1 cellular context compared by ENCODE assay signal in genomic region chr16:740764-741505, GRCh38.
A peak's percentile ranks its signal among the peaks of the same experiment; 100 is the strongest.
TF ChIP-seq lines count a peak whose summit lies in the region.

Gene CIAO3, minus strand, starts transcription at chr16:740997. Its CDS starts 12 bp downstream, at chr16:740985.

TF ChIP-seq in HepG2, 621 proteins besides CTCF, POLR2A, EP300 and RAD21 (continued from another document and continues in another):
- TF ChIP-seq ATF6 (CRISPR knock-in tag; conservative IDR thresholded peaks at IDR 0.05) (0 out of 2 replicates have a peak, but pooled peaks have one; percentile 76), MAZ (IDR thresholded peaks at IDR 0.05; ENCODE audit: borderline replicate concordance, low read depth, low read length) (no peak), MAZ (CRISPR knock-in tag; IDR thresholded peaks at IDR 0.05; ENCODE audit: low read depth) (peak; percentile 93), KLF16 (CRISPR knock-in tag; IDR thresholded peaks at IDR 0.05) (peak in 1 of 2 experiments; percentile 94; a peak in 2 of 4 replicates), ZNF766 (CRISPR knock-in tag; IDR thresholded peaks at IDR 0.05; ENCODE audit: borderline replicate concordance) (no peak), DDIT3 (CRISPR knock-in tag; IDR thresholded peaks at IDR 0.05) (no peak), ZNF235 (CRISPR knock-in tag; IDR thresholded peaks at IDR 0.05; ENCODE audit: borderline replicate concordance) (no peak; the same call in 1 of the 2 replicates), SCMH1 (CRISPR knock-in tag; IDR thresholded peaks at IDR 0.05; ENCODE audit: borderline replicate concordance) (no peak), KAT7 (CRISPR knock-in tag; IDR thresholded peaks at IDR 0.05; ENCODE audit: borderline replicate concordance) (peak; percentile 90), RBAK (CRISPR knock-in tag; IDR thresholded peaks at IDR 0.05) (no peak), SAFB2 (CRISPR knock-in tag; IDR thresholded peaks at IDR 0.05; ENCODE audit: borderline replicate concordance, low read depth) (peak; percentile 68; the same call in 1 of the 2 replicates), ZNF441 (CRISPR knock-in tag; IDR thresholded peaks at IDR 0.05; ENCODE audit: borderline replicate concordance) (0 out of 2 replicates have a peak, but pooled peaks have one; percentile 16), CREM (IDR thresholded peaks at IDR 0.05) (peak; percentile 71), CREM (CRISPR knock-in tag; IDR thresholded peaks at IDR 0.05) (0 out of 2 replicates have a peak, but pooled peaks have one; percentile 22), ZSCAN31 (CRISPR knock-in tag; IDR thresholded peaks at IDR 0.05; ENCODE audit: low read depth) (peak; percentile 71), REL (CRISPR knock-in tag; conservative IDR thresholded peaks at IDR 0.05) (no peak), NR2F1 (CRISPR knock-in tag; IDR thresholded peaks at IDR 0.05) (no peak), MTF1 (CRISPR knock-in tag; IDR thresholded peaks at IDR 0.05) (no peak), ZNF543 (CRISPR knock-in tag; IDR thresholded peaks at IDR 0.05) (peak; percentile 67; the same call in 1 of the 2 replicates), HCFC1 (IDR thresholded peaks at IDR 0.05; ENCODE audit: low read depth, low read length) (peak; percentile 95), ZFP36L1 (CRISPR knock-in tag; IDR thresholded peaks at IDR 0.05) (0 out of 2 replicates have a peak, but pooled peaks have one; percentile 36), ZNF446 (CRISPR knock-in tag; IDR thresholded peaks at IDR 0.05) (peak; percentile 86), MZF1 (CRISPR knock-in tag; IDR thresholded peaks at IDR 0.05; ENCODE audit: borderline replicate concordance) (no peak), THAP7 (CRISPR knock-in tag; IDR thresholded peaks at IDR 0.05) (peak; percentile 100), TBX2 (CRISPR knock-in tag; IDR thresholded peaks at IDR 0.05; ENCODE audit: borderline replicate concordance) (peak; percentile 87), SP140L (CRISPR knock-in tag; IDR thresholded peaks at IDR 0.05; ENCODE audit: borderline replicate concordance) (no peak), ZBTB4 (CRISPR knock-in tag; IDR thresholded peaks at IDR 0.05; ENCODE audit: borderline replicate concordance) (no peak), ZNF256 (CRISPR knock-in tag; conservative IDR thresholded peaks at IDR 0.05) (0 out of 2 replicates have a peak, but pooled peaks have one; percentile 32), ZNF616 (CRISPR knock-in tag; IDR thresholded peaks at IDR 0.05; ENCODE audit: low read depth) (no peak), ZNF562 (CRISPR knock-in tag; IDR thresholded peaks at IDR 0.05; ENCODE audit: borderline replicate concordance) (no peak), RERE (CRISPR knock-in tag; IDR thresholded peaks at IDR 0.05; ENCODE audit: low read depth) (no peak), NAIF1 (CRISPR knock-in tag; IDR thresholded peaks at IDR 0.05; ENCODE audit: borderline replicate concordance) (no peak), ZNF558 (CRISPR knock-in tag; IDR thresholded peaks at IDR 0.05; ENCODE audit: borderline replicate concordance) (peak; percentile 34; the same call in 1 of the 2 replicates), NFE2L1 (CRISPR knock-in tag; IDR thresholded peaks at IDR 0.05; ENCODE audit: borderline replicate concordance) (no peak), IRF1 (CRISPR knock-in tag; IDR thresholded peaks at IDR 0.05; ENCODE audit: low read depth) (no peak), ZBTB7A (CRISPR knock-in tag; IDR thresholded peaks at IDR 0.05) (0 out of 2 replicates have a peak, but pooled peaks have one; percentile 74), YEATS2 (CRISPR knock-in tag; IDR thresholded peaks at IDR 0.05; ENCODE audit: borderline replicate concordance) (peak; percentile 91), PRMT3 (CRISPR knock-in tag; IDR thresholded peaks at IDR 0.05; ENCODE audit: borderline replicate concordance, low read depth) (no peak), GABPB1 (CRISPR knock-in tag; IDR thresholded peaks at IDR 0.05) (peak; percentile 94), HDAC2 (CRISPR knock-in tag; IDR thresholded peaks at IDR 0.05) (peak; percentile 86), SRF (IDR thresholded peaks at IDR 0.05; ENCODE audit: low read depth, low read length) (no peak), KDM2A (CRISPR knock-in tag; IDR thresholded peaks at IDR 0.05; ENCODE audit: borderline replicate concordance, low read depth) (peak; percentile 98), ZMAT3 (CRISPR knock-in tag; conservative IDR thresholded peaks at IDR 0.05) (peak; percentile 61; the same call in 1 of the 2 replicates), DNMT1 (CRISPR knock-in tag; IDR thresholded peaks at IDR 0.05) (peak; percentile 46; the same call in 1 of the 2 replicates), SETDB1 (CRISPR knock-in tag; IDR thresholded peaks at IDR 0.05; ENCODE audit: borderline replicate concordance) (no peak), SATB2 (CRISPR knock-in tag; IDR thresholded peaks at IDR 0.05) (no peak), FOSL2 (CRISPR knock-in tag; IDR thresholded peaks at IDR 0.05) (peak; percentile 55; the same call in 1 of the 2 replicates), JDP2 (CRISPR knock-in tag; IDR thresholded peaks at IDR 0.05; ENCODE audit: borderline replicate concordance) (no peak; the same call in 1 of the 2 replicates), ZNF678 (CRISPR knock-in tag; IDR thresholded peaks at IDR 0.05) (no peak), ZFAT (CRISPR knock-in tag; conservative IDR thresholded peaks at IDR 0.05) (no peak), FLYWCH1 (CRISPR knock-in tag; IDR thresholded peaks at IDR 0.05) (no peak), ZNF260 (CRISPR knock-in tag; IDR thresholded peaks at IDR 0.05; ENCODE audit: borderline replicate concordance, low read depth) (no peak), ZBTB37 (CRISPR knock-in tag; IDR thresholded peaks at IDR 0.05) (no peak), TIGD3 (CRISPR knock-in tag; IDR thresholded peaks at IDR 0.05; ENCODE audit: borderline replicate concordance) (0 out of 2 replicates have a peak, but pooled peaks have one; percentile 66), ZFP82 (CRISPR knock-in tag; IDR thresholded peaks at IDR 0.05; ENCODE audit: borderline replicate concordance) (no peak)
